8 cellular contexts compared by ENCODE assay signal in genomic region chr1:221439008-221439733, GRCh38.
A peak's percentile ranks its signal among the peaks of the same experiment; 100 is the strongest.
DNase-seq lines count a peak whose midpoint lies in the region; ATAC-seq and TF ChIP-seq lines count a peak whose summit lies in the region.

No MANE protein-coding gene starts in this region.

- DNase-seq in CD1c-positive myeloid dendritic cell (ENCODE audit: extremely low spot score) (peak; percentile 71), HK-2 (ENCODE audit: unreplicated experiment) (peak; percentile 84), esophagus muscularis mucosa (ENCODE audit: extremely low spot score) (no peak), NCI-H1436 (lab: John Stamatoyannopoulos, UW) (no peak), NCI-H1048 (lab: John Stamatoyannopoulos, UW) (no peak)
- peak; percentile 22 for DNase-seq in activated CD4-positive, alpha-beta T cell treated with anti-CD3 and anti-CD28 coated beads, Interleukin-2, amount 50 U/mL, for 1 hour
- DNase-seq in stimulated activated CD4-positive, alpha-beta T cell treated with anti-CD3 and anti-CD28 coated beads, Interleukin-4, amount 100 ng/mL, for 24 hours, result peak; percentile 78

- intact Hi-C loops in esophagus muscularis mucosa (cut with DNase I), result loop anchor here (5.0 to 10.0 kb wide), 3 partner anchors 234 to 627 kb away; no protein-coding TSS in a partner anchor

- ATAC-seq in GM21360 (IDR thresholded peaks at IDR 0.05; ENCODE audit: unreplicated experiment), result peak; percentile 92

- H3K27ac ChIP-seq in esophagus muscularis mucosa (replicated peaks in 1 of 4), result peak overlapping the region in 3 of 4 donors; percentile 77 to 80 (median 78)

- no peak for TF ChIP-seq CTCF in esophagus muscularis mucosa (IDR thresholded peaks at IDR 0.05)

- no peaks in the 10 kb centered on the region for H3K36me3 ChIP-seq in esophagus muscularis mucosa

- no peaks in the 10 kb centered on the region for H3K9me3 ChIP-seq in esophagus muscularis mucosa

- WGBS in esophagus muscularis mucosa, result 57% methylated on average over 4 of the region's 4 CpGs

- no peaks in the 10 kb centered on the region for H3K27me3 ChIP-seq in esophagus muscularis mucosa

- peaks cover 12 to 56% (median 51%) of the 10 kb centered on the region in 4 donors for H3K4me1 ChIP-seq in esophagus muscularis mucosa

- no peak overlapping the region for H3K4me3 ChIP-seq in esophagus muscularis mucosa

- no peak for TF ChIP-seq POLR2A in esophagus muscularis mucosa (IDR thresholded peaks at IDR 0.05; ENCODE audit: low read depth)

- TF ChIP-seq EP300 in esophagus muscularis mucosa (IDR thresholded peaks at IDR 0.05), result no peak

Comparison
In these comparisons a context has a peak if more than half of its experiments do, and no peak if none do; other contexts are left out.
1. DNase-seq: peak in CD1c-positive myeloid dendritic cell (single experiment), HK-2 (single experiment), activated CD4-positive, alpha-beta T cell treated with anti-CD3 and anti-CD28 coated beads, Interleukin-2, amount 50 U/mL, for 1 hour (single experiment) and stimulated activated CD4-positive, alpha-beta T cell treated with anti-CD3 and anti-CD28 coated beads, Interleukin-4, amount 100 ng/mL, for 24 hours (single experiment); none in esophagus muscularis mucosa (single experiment), NCI-H1436 (single experiment) and NCI-H1048 (single experiment).